ENCODE assay signal across 17 cellular contexts in genomic region chr2:155965415-155966070, GRCh38.
A peak's percentile ranks its signal among the peaks of the same experiment; 100 is the strongest.
DNase-seq lines count a peak whose midpoint lies in the region; ATAC-seq and TF ChIP-seq lines count a peak whose summit lies in the region.
"Had no signal": no experiment of that assay in that cellular context is flagged by ENCODE, and none has a peak within 500 bp of the region (broad histone marks: within the 10 kb centered on the region; RNA-seq: fewer than 3 reads in every experiment).

No MANE protein-coding gene starts in this region.

- no peak overlapping the region for H3K4me2 ChIP-seq in trophoblast cell (ENCODE audit: low read length)

- H4K8ac ChIP-seq in trophoblast cell (ENCODE audit: low read depth, low read length), result no peak overlapping the region

- no peaks in the 10 kb centered on the region for H3K27me3 ChIP-seq in trophoblast cell (ENCODE audit: insufficient read depth, low read length)
- H3K27me3 ChIP-seq: esophagus muscularis mucosa had no signal

- H3K9me3 ChIP-seq in trophoblast cell (ENCODE audit: insufficient read depth, low read depth, low read length), result no peaks in the 10 kb centered on the region
- H3K9me3 ChIP-seq: esophagus muscularis mucosa, left ventricle myocardium inferior, psoas muscle had no signal

- no peak overlapping the region for H2BK120ac ChIP-seq in trophoblast cell (ENCODE audit: insufficient read depth, low read length, poor library complexity)

- H2AFZ ChIP-seq in trophoblast cell (ENCODE audit: insufficient read depth, low read length, poor library complexity), result no peak overlapping the region

- H2AK5ac ChIP-seq in trophoblast cell (ENCODE audit: low read length), result no peak overlapping the region

- no peak for TF ChIP-seq CTCF in epithelial cell of esophagus (IDR thresholded peaks at IDR 0.05; ENCODE audit: insufficient read depth, low read depth, low read length, missing control alignments)

- H2BK5ac ChIP-seq in trophoblast cell (ENCODE audit: low read depth, low read length, poor library complexity), result no peak overlapping the region

- no peak overlapping the region for H3K27ac ChIP-seq in trophoblast cell (ENCODE audit: low read depth, low read length)
- H3K27ac ChIP-seq: esophagus muscularis mucosa, left ventricle myocardium inferior, psoas muscle had no signal

- no peak overlapping the region for H3K9ac ChIP-seq in trophoblast cell (ENCODE audit: low read length)

- no peak for ATAC-seq in HG03025 (IDR thresholded peaks at IDR 0.05; ENCODE audit: low FRiP score, unreplicated experiment)
- ATAC-seq: activated CD4-positive, CD25-positive, alpha-beta regulatory T cell treated with anti-CD3 and anti-CD28 coated beads, Interleukin-2, amount 50 U/mL, for 24 hours; activated CD8-positive, alpha-beta memory T cell treated with anti-CD3 and anti-CD28 coated beads, Interleukin-2, amount 10 ng/mL, durations not matched to agents 7 days and 5 days; psoas muscle had no signal

- no peaks in the 10 kb centered on the region for H3K36me3 ChIP-seq in trophoblast cell (ENCODE audit: control insufficient read depth in 1 of 2, insufficient read depth in 2 of 2, low read length in 2 of 2)
- H3K36me3 ChIP-seq: esophagus muscularis mucosa, left ventricle myocardium inferior had no signal

- no CpG with 5 or more reads among the region's 15 CpGs for WGBS in trophoblast cell (ENCODE audit: extremely low coverage, insufficient coverage, insufficient read length)

- peaks cover 0 to 2% of the 10 kb centered on the region in 2 experiments for H3K4me1 ChIP-seq in trophoblast cell (ENCODE audit: control insufficient read depth in 1 of 2, insufficient read depth in 2 of 2, low read length in 2 of 2)
- H3K4me1 ChIP-seq: esophagus muscularis mucosa, left ventricle myocardium inferior, psoas muscle had no signal

- DNase-seq in HPDE6-E6E7 (ENCODE audit: extremely low spot score) (peak; percentile 65), NCI-H2227 treated with DMSO at 0.1 percent for 48 hours (lab: John Stamatoyannopoulos, UW) (peak; percentile 69), epithelial cell of esophagus (ENCODE audit: low read depth) (peak; percentile 83), trophoblast cell (peak in 1 of 2 donors; percentile 32), SK-N-DZ (ENCODE audit: low spot score) (no peak), amniotic stem cell (lab: John Stamatoyannopoulos, UW) (no peak)
- DNase-seq: activated CD8-positive, alpha-beta memory T cell treated with anti-CD3 and anti-CD28 coated beads, Interleukin-2, amount 10 ng/mL, durations not matched to agents 7 days and 5 days; activated naive CD4-positive, alpha-beta T cell; hypothalamus; left ventricle myocardium inferior; NCI-H187 treated with DMSO at 0.1 percent for 48 hours; NCI-H82; psoas muscle; RPMI8226 had no signal

- no peak overlapping the region for H3K18ac ChIP-seq in trophoblast cell (ENCODE audit: low read length)

- H3K4me3 ChIP-seq in epithelial cell of esophagus (ENCODE audit: low read length), result no peak overlapping the region
- H3K4me3 ChIP-seq in trophoblast cell (ENCODE audit: low read depth, low read length), result no peak overlapping the region
- H3K4me3 ChIP-seq: esophagus muscularis mucosa, left ventricle myocardium inferior, psoas muscle had no signal

- peak overlapping the region; percentile 43 for H4K91ac ChIP-seq in trophoblast cell (ENCODE audit: low read depth, low read length)

- no peak overlapping the region for H3K4ac ChIP-seq in trophoblast cell (ENCODE audit: low read depth, low read length)

- no peaks in the 10 kb centered on the region for H3K79me2 ChIP-seq in trophoblast cell (ENCODE audit: control insufficient read depth, insufficient read depth, low read length, poor library complexity)

- H3K79me1 ChIP-seq in trophoblast cell (ENCODE audit: low read length), result no peaks in the 10 kb centered on the region

- H2BK12ac ChIP-seq in trophoblast cell (ENCODE audit: low read length), result no peak overlapping the region

- H3K14ac ChIP-seq in trophoblast cell (ENCODE audit: low read length), result no peak overlapping the region

- H4K12ac ChIP-seq in trophoblast cell (ENCODE audit: low read depth, low read length), result no peak overlapping the region

- H3K23ac ChIP-seq in trophoblast cell (ENCODE audit: low read length), result no peak overlapping the region

Comparison
In these comparisons a context has a peak if more than half of its experiments do, and no peak if none do; other contexts are left out.
1. DNase-seq: peak in HPDE6-E6E7 (single experiment), NCI-H2227 treated with DMSO at 0.1 percent for 48 hours (single experiment) and epithelial cell of esophagus (single experiment); none in SK-N-DZ (single experiment) and amniotic stem cell (single experiment).